In the genomic region with DNA sequence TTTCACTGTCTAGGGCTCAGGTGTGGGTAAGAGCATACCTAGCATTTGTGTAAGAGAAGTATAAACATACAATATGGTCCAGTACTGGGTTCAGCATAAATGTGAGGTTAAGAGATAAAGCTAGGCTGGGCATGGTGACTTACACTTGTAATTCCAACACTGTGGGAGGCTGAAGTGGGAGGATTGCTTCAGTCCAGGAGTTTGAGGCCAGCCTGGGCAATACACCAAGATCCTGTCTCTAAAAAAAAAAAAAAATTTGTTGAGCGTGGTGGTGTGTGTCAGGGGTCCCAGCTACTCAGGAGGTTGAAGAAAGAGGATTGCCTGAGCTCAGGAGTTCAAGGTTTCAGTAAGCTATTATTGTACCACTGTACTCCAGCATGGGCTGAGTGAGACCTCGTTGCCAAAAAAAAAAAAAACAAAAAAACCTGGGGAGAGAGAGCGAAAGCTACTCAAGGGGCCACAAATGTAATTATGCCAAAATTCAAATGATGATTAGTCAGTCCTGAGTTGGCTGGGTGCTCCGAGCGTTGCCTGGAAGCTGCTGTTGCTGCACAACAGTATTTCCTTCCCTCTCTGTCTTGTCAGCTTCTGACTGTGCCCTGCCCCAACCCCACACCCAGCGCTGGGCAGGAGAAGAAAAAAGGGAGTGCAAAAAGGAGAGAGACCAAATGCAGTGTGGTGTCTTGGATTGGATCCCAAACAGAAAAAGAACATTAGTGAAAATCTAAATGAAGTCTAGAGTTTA, we compare ENCODE assay signal across 13 cellular contexts. TPM values are rescaled to one million over a fixed set of nuclear protein-coding genes. Genes with fewer than 3 reads are reported as not detected.
DNase-seq lines count a peak whose midpoint lies in the region; ATAC-seq and TF ChIP-seq lines count a peak whose summit lies in the region.
"Had no signal": no experiment of that assay in that cellular context is flagged by ENCODE, and none has a peak within 500 bp of the region (broad histone marks: within the 10 kb centered on the region; RNA-seq: fewer than 3 reads in every experiment).

No MANE protein-coding gene starts in this region.

- DNase-seq in BJ (ENCODE audit: low read depth) (peak; percentile 46), NCI-H446 (lab: John Stamatoyannopoulos, UW) (peak; percentile 37 to 62), dedifferentiated amniotic fluid mesenchymal stem cell (ENCODE audit: extremely low spot score) (peak; percentile 33), non-pigmented ciliary epithelial cell (ENCODE audit: low read depth) (peak; percentile 41), HPDE6-E6E7 (ENCODE audit: extremely low spot score) (no peak), HUDEP-2 (lab: John Stamatoyannopoulos, UW; ENCODE audit: unreplicated experiment in 76 of 76) (no peak), mucosa of gallbladder (ENCODE audit: low spot score) (no peak)
- DNase-seq: activated CD4-positive, alpha-beta memory T cell treated with anti-CD3 and anti-CD28 coated beads for 36 hours; left colon; NCI-H526 treated with DMSO at 0.1 percent for 48 hours; tibial artery had no signal

- H3K36me3 ChIP-seq in BJ (ENCODE audit: control insufficient read depth, insufficient read depth, low read length) = peaks cover 23% of the 10 kb centered on the region

- CTCF ChIA-PET in BJ (lab: Yijun Ruan, JAX) = interaction anchor here (0.6 to 1.2 kb wide), 2 partner anchors 35 to 82 kb away, joined by 3 to 4 read pairs; no protein-coding TSS in a partner anchor

- TF ChIP-seq CTCF in BJ (IDR thresholded peaks at IDR 0.05; ENCODE audit: insufficient read depth, low read depth, low read length) = no peak

- no peak overlapping the region for H3K4me3 ChIP-seq in BJ (ENCODE audit: low read depth, low read length)
- H3K4me3 ChIP-seq: esophagus muscularis mucosa, tibial artery had no signal

- ATAC-seq in HG03108 (IDR thresholded peaks at IDR 0.05; ENCODE audit: unreplicated experiment) = no peak
- ATAC-seq: left colon had no signal

- POLR2A ChIA-PET in BJ (lab: Charles Lee) = no interaction called here

- H3K27me3 ChIP-seq in BJ (ENCODE audit: control insufficient read depth, insufficient read depth, low read length) = no peaks in the 10 kb centered on the region
- H3K27me3 ChIP-seq: esophagus muscularis mucosa, tibial artery had no signal

RNA-seq across cellular contexts. Expression of gene CMTR1, which starts 24.0 kb away (rescaled TPM):
- 25.2 and 25.4 TPM in 2 replicates for polyA plus RNA-seq in BJ (2011; rRNA removed)
- polyA minus RNA-seq in BJ (2011; rRNA and poly(A)+ RNA removed) = 17.5 and 23.5 TPM in 2 replicates
- 33.6 TPM for total RNA-seq in mucosa of gallbladder

RNA-seq across cellular contexts. Expression of gene CCDC167, which starts 42.7 kb away (rescaled TPM):
- polyA plus RNA-seq in BJ (2011; rRNA removed) = 31.8 and 34.4 TPM in 2 replicates
- 8.7 and 11.0 TPM in 2 replicates for polyA minus RNA-seq in BJ (2011; rRNA and poly(A)+ RNA removed)
- total RNA-seq in mucosa of gallbladder = 12.9 TPM

Comparison
In these comparisons a context has a peak if more than half of its experiments do, and no peak if none do; other contexts are left out.
1. DNase-seq: peak in BJ (single experiment), NCI-H446 (2 of 2), dedifferentiated amniotic fluid mesenchymal stem cell (single experiment) and non-pigmented ciliary epithelial cell (single experiment); none in HPDE6-E6E7 (single experiment), HUDEP-2 (0 of 76) and mucosa of gallbladder (single experiment).